9 cellular contexts compared by ENCODE assay signal in the genomic region with DNA sequence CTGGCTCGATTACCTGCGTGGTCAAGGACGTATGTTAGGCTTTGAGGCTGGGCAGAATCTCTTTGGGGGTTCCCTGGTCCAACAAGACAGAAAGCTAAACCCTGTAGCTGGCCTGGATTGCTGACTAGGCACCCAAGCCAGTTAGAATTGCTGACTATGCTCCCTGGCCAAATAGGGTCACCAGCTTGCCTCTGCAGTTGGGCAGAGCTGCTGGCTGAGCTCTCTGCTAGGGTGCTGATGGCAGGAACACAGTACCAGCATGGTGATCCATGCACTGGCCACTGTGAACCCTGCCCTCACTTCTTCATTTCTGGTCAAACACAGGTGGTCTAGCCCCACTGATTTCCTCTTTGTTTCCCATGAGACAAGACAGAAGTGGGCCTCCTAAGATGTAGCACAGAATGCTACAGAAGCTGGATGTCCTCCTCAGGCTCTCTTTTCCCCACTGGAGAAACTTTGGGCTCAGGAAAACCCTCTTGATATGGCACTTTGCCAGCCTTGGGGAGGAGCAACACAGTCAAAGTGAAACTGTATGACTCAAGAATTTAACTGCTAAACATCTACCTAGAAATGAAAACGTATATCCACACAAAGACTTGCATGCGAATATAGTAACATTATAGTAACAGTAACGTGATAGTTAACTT. TPM values are rescaled to one million over a fixed set of nuclear protein-coding genes. Genes with fewer than 3 reads are reported as not detected.
DNase-seq lines count a peak whose midpoint lies in the region; ATAC-seq, FAIRE-seq and TF ChIP-seq lines count a peak whose summit lies in the region.
"Had no signal": no experiment of that assay in that cellular context is flagged by ENCODE, and none has a peak within 500 bp of the region (broad histone marks: within the 10 kb centered on the region; RNA-seq: fewer than 3 reads in every experiment).

No MANE protein-coding gene starts in this region.

- peaks cover 2 to 4% of the 10 kb centered on the region in 2 donors for H3K4me1 ChIP-seq in small intestine (ENCODE audit: control insufficient read depth in 2 of 2, insufficient read depth in 1 of 2, low read depth in 1 of 2, low read length in 1 of 2)

- peak; percentile 53 for ATAC-seq in HG03520 (IDR thresholded peaks at IDR 0.05; ENCODE audit: unreplicated experiment)
- ATAC-seq in GM21526 (IDR thresholded peaks at IDR 0.05; ENCODE audit: low FRiP score, unreplicated experiment): no peak

- no peak for TF ChIP-seq CTCF in coronary artery (IDR thresholded peaks at IDR 0.05)
- no peak for TF ChIP-seq CTCF in progenitor cell of endocrine pancreas (IDR thresholded peaks at IDR 0.05; ENCODE audit: unreplicated experiment)

- CTCF ChIA-PET in activated naive CD4-positive, alpha-beta T cell treated with anti-CD3 and anti-CD28 coated beads, Interleukin-2, amount 10 ng/mL, durations not matched to agents 7 days and 5 days (lab: Charles Lee): no interaction called here

- H3K27ac ChIP-seq in small intestine (ENCODE audit: low read depth in 1 of 2, low read length in 1 of 2) (peak overlapping the region in 1 of 2 donors; percentile 9), coronary artery (no peak overlapping the region)

- WGBS in small intestine, 3 donors: 75 to 82% (median 78%) methylated on average over 6 of the region's 6 CpGs

- no peak for FAIRE-seq in small intestine (lab: Jason Lieb, UNC)

- H3K4me3 ChIP-seq in small intestine (ENCODE audit: low read depth in 1 of 2, low read length in 2 of 2) (no peak overlapping the region), coronary artery (no peak overlapping the region)

- no peaks in the 10 kb centered on the region for H3K27me3 Mint-ChIP-seq in activated naive CD4-positive, alpha-beta T cell treated with anti-CD3 and anti-CD28 coated beads, Interleukin-2, amount 10 ng/mL, durations not matched to agents 7 days and 5 days
- H3K27me3 Mint-ChIP-seq in progenitor cell of endocrine pancreas: no peaks in the 10 kb centered on the region

- DNase-seq in activated CD8-positive, alpha-beta memory T cell treated with anti-CD3 and anti-CD28 coated beads for 24 hours: peak; percentile 78
- no peak for DNase-seq in activated CD8-positive, alpha-beta memory T cell treated with anti-CD3 and anti-CD28 coated beads, Interleukin-2, amount 50 U/mL, for 4 hours
- peak; percentile 53 for DNase-seq in activated naive CD4-positive, alpha-beta T cell treated with anti-CD3 and anti-CD28 coated beads, Interleukin-2, amount 10 ng/mL, durations not matched to agents 7 days and 5 days
- DNase-seq in small intestine: peak; percentile 45
- DNase-seq in coronary artery (ENCODE audit: low spot score): no peak
- no peak for DNase-seq in progenitor cell of endocrine pancreas (ENCODE audit: low spot score, unreplicated experiment)
- DNase-seq: mesendoderm had no signal

- H3K9me3 ChIP-seq in small intestine (ENCODE audit: control insufficient read depth, low read depth): no peaks in the 10 kb centered on the region

- peak overlapping the region; percentile 21 for H3K4me3 Mint-ChIP-seq in activated naive CD4-positive, alpha-beta T cell treated with anti-CD3 and anti-CD28 coated beads, Interleukin-2, amount 10 ng/mL, durations not matched to agents 7 days and 5 days
- H3K4me3 Mint-ChIP-seq in progenitor cell of endocrine pancreas (ENCODE audit: low read depth): no peak overlapping the region

- peaks cover 46% of the 10 kb centered on the region for H3K9me3 Mint-ChIP-seq in activated naive CD4-positive, alpha-beta T cell treated with anti-CD3 and anti-CD28 coated beads, Interleukin-2, amount 10 ng/mL, durations not matched to agents 7 days and 5 days
- peaks cover 18% of the 10 kb centered on the region for H3K9me3 Mint-ChIP-seq in progenitor cell of endocrine pancreas (ENCODE audit: low read depth)

- H3K4me1 Mint-ChIP-seq in activated naive CD4-positive, alpha-beta T cell treated with anti-CD3 and anti-CD28 coated beads, Interleukin-2, amount 10 ng/mL, durations not matched to agents 7 days and 5 days: peaks cover 70% of the 10 kb centered on the region
- H3K4me1 Mint-ChIP-seq in progenitor cell of endocrine pancreas (ENCODE audit: low read depth): peaks cover under 1% of the 10 kb centered on the region

- H3K27me3 ChIP-seq in small intestine (ENCODE audit: control insufficient read depth in 2 of 2, insufficient read depth in 2 of 2, low read length in 2 of 2): no peaks in the 10 kb centered on the region

- peak overlapping the region; percentile 92 for H3K27ac Mint-ChIP-seq in activated naive CD4-positive, alpha-beta T cell treated with anti-CD3 and anti-CD28 coated beads, Interleukin-2, amount 10 ng/mL, durations not matched to agents 7 days and 5 days
- H3K27ac Mint-ChIP-seq in progenitor cell of endocrine pancreas: no peak overlapping the region

- peaks cover 86% of the 10 kb centered on the region for H3K36me3 Mint-ChIP-seq in activated naive CD4-positive, alpha-beta T cell treated with anti-CD3 and anti-CD28 coated beads, Interleukin-2, amount 10 ng/mL, durations not matched to agents 7 days and 5 days
- H3K36me3 Mint-ChIP-seq in progenitor cell of endocrine pancreas (ENCODE audit: insufficient read depth): no peaks in the 10 kb centered on the region

- H3K36me3 ChIP-seq in small intestine (ENCODE audit: control insufficient read depth in 2 of 2, insufficient read depth in 2 of 2, low read length in 2 of 2): peaks cover 2 to 5% of the 10 kb centered on the region in 2 donors

RNA-seq across cellular contexts. Expression of a gene that starts 20.8 kb away (rescaled TPM):
- polyA plus RNA-seq in small intestine: 10 to 100 TPM; 11.8 to 15.4 (median 13.5) TPM
- 2.7 and 3.4 TPM in 2 replicates for total RNA-seq in progenitor cell of endocrine pancreas

Comparison
In these comparisons a context has a peak if more than half of its experiments do, and no peak if none do; other contexts are left out.
1. DNase-seq: peak in activated CD8-positive, alpha-beta memory T cell treated with anti-CD3 and anti-CD28 coated beads for 24 hours (single experiment), activated naive CD4-positive, alpha-beta T cell treated with anti-CD3 and anti-CD28 coated beads, Interleukin-2, amount 10 ng/mL, durations not matched to agents 7 days and 5 days (single experiment) and small intestine (single experiment); none in activated CD8-positive, alpha-beta memory T cell treated with anti-CD3 and anti-CD28 coated beads, Interleukin-2, amount 50 U/mL, for 4 hours (single experiment), coronary artery (single experiment) and progenitor cell of endocrine pancreas (single experiment).